In genomic region chr5:77390795-77391194, GRCh38 we compare ENCODE assay signal across 15 cellular contexts.
DNase-seq lines count a peak whose midpoint lies in the region; ATAC-seq, FAIRE-seq and TF ChIP-seq lines count a peak whose summit lies in the region.
"Had no signal": no experiment of that assay in that cellular context is flagged by ENCODE, and none has a peak within 500 bp of the region (broad histone marks: within the 10 kb centered on the region; RNA-seq: fewer than 3 reads in every experiment).

No MANE protein-coding gene starts in this region.

- peaks cover 4% of the 10 kb centered on the region for H3K27me3 ChIP-seq in astrocyte (ENCODE audit: insufficient read depth, low read length)
- no peaks in the 10 kb centered on the region for H3K27me3 ChIP-seq in gastroesophageal sphincter
- no peaks in the 10 kb centered on the region for H3K27me3 ChIP-seq in tibial artery
- H3K27me3 ChIP-seq: adrenal gland had no signal

- intact Hi-C loops in tibial artery (cut with DNase I; ENCODE audit: low total_unique reads) = no loop called here

- ATAC-seq in gastroesophageal sphincter = peak; percentile 34
- ATAC-seq: activated T-cell treated with anti-CD3 and anti-CD28 coated beads, Interleukin-2, amount 50 U/mL, for 72 hours; naive thymus-derived CD4-positive, alpha-beta T cell had no signal

- H3K36me3 ChIP-seq in astrocyte (ENCODE audit: insufficient read depth, low read length) (no peaks in the 10 kb centered on the region), gastroesophageal sphincter (no peaks in the 10 kb centered on the region), tibial artery (no peaks in the 10 kb centered on the region)
- H3K36me3 ChIP-seq: adrenal gland had no signal

- H3K27me3 Mint-ChIP-seq in astrocyte (ENCODE audit: low read depth, unreplicated experiment) = peaks cover 20% of the 10 kb centered on the region

- H3K79me2 ChIP-seq in astrocyte (ENCODE audit: insufficient read depth, low read length) = no peaks in the 10 kb centered on the region

- no peaks in the 10 kb centered on the region for H3K9me3 ChIP-seq in astrocyte (ENCODE audit: insufficient read depth, low read depth, low read length)
- H3K9me3 ChIP-seq in gastroesophageal sphincter = no peaks in the 10 kb centered on the region
- no peaks in the 10 kb centered on the region for H3K9me3 ChIP-seq in tibial artery
- H3K9me3 ChIP-seq: adrenal gland had no signal

- H3K27ac ChIP-seq in astrocyte (ENCODE audit: low read depth, low read length) (no peak overlapping the region), gastroesophageal sphincter (no peak overlapping the region), tibial artery (peak overlapping the region; percentile 23 to 60)
- H3K27ac ChIP-seq: adrenal gland had no signal

- H4K20me1 ChIP-seq in astrocyte (ENCODE audit: insufficient read depth, low read length) = no peaks in the 10 kb centered on the region

- no peak for TF ChIP-seq CTCF in astrocyte (IDR thresholded peaks at IDR 0.05; ENCODE audit: insufficient read depth, low read depth, low read length)
- no peak for TF ChIP-seq CTCF in gastroesophageal sphincter (IDR thresholded peaks at IDR 0.05)
- no peak for TF ChIP-seq CTCF in tibial artery (IDR thresholded peaks at IDR 0.05)

- H3K4me3 Mint-ChIP-seq in astrocyte (ENCODE audit: unreplicated experiment) = no peak overlapping the region
- H3K4me3 Mint-ChIP-seq: activated T-cell treated with anti-CD3 and anti-CD28 coated beads, Interleukin-2, amount 50 U/mL, for 72 hours; naive thymus-derived CD4-positive, alpha-beta T cell; T-helper 2 cell treated with Interferon-gamma antibody and Interleukin-4, amounts not matched to agents 5 μg/mL and 100 μg/mL, for 36 hours had no signal

- DNase-seq in GOT3 (lab: John Stamatoyannopoulos, UW) (peak; percentile 10), astrocyte (ENCODE audit: low read depth) (peak; percentile 61), tibial artery (no peak), NCI-H1694 (lab: John Stamatoyannopoulos, UW) (no peak)
- no peak for DNase-seq in stimulated activated CD8-positive, alpha-beta memory T cell treated with anti-CD3 and anti-CD28 coated beads, Interleukin-4, amount 100 ng/mL, for 48 hours
- DNase-seq in activated CD4-positive, CD25-positive, alpha-beta regulatory T cell treated with anti-CD3 and anti-CD28 coated beads, Interleukin-2, amount 50 U/mL, for 72 hours = no peak
- DNase-seq: activated T-cell treated with anti-CD3 and anti-CD28 coated beads, Interleukin-2, amount 50 U/mL, for 72 hours; adrenal gland; glutamatergic neuron; naive thymus-derived CD4-positive, alpha-beta T cell; NCI-H1436 treated with DMSO at 0.1 percent for 48 hours; NCI-H524; stimulated activated naive CD4-positive, alpha-beta T cell had no signal

- no peak for FAIRE-seq in astrocyte (lab: Jason Lieb, UNC)

- TF ChIP-seq POLR2A in gastroesophageal sphincter (IDR thresholded peaks at IDR 0.05) = no peak

- H3K9me3 Mint-ChIP-seq in astrocyte (ENCODE audit: unreplicated experiment) = no peaks in the 10 kb centered on the region
- H3K9me3 Mint-ChIP-seq: activated T-cell treated with anti-CD3 and anti-CD28 coated beads, Interleukin-2, amount 50 U/mL, for 72 hours; T-helper 2 cell treated with Interferon-gamma antibody and Interleukin-4, amounts not matched to agents 5 μg/mL and 100 μg/mL, for 36 hours had no signal

- H3K4me1 ChIP-seq in astrocyte (ENCODE audit: insufficient read depth, low read length) (no peaks in the 10 kb centered on the region), gastroesophageal sphincter (no peaks in the 10 kb centered on the region), tibial artery (peaks cover 0 to 41% (median 9%) of the 10 kb centered on the region in 4 donors)
- H3K4me1 ChIP-seq: adrenal gland had no signal

- H3K4me2 ChIP-seq in astrocyte (ENCODE audit: low read length) = no peak overlapping the region

- WGBS in gastroesophageal sphincter (ENCODE audit: low coverage in 1 of 2), 2 donors = 67 to 75% methylated on average over 1 to 2 of the region's 2 CpGs

- H3K9ac ChIP-seq in astrocyte (ENCODE audit: low read length) = no peak overlapping the region

- H3K4me3 ChIP-seq in astrocyte (ENCODE audit: insufficient read depth, low read depth, low read length) (no peak overlapping the region), gastroesophageal sphincter (no peak overlapping the region), tibial artery (no peak overlapping the region)
- H3K4me3 ChIP-seq: adrenal gland had no signal

- H3K27ac Mint-ChIP-seq in astrocyte (ENCODE audit: unreplicated experiment) = no peak overlapping the region
- H3K27ac Mint-ChIP-seq: activated T-cell treated with anti-CD3 and anti-CD28 coated beads, Interleukin-2, amount 50 U/mL, for 72 hours; naive thymus-derived CD4-positive, alpha-beta T cell; T-helper 2 cell treated with Interferon-gamma antibody and Interleukin-4, amounts not matched to agents 5 μg/mL and 100 μg/mL, for 36 hours had no signal

- H2AFZ ChIP-seq in astrocyte (ENCODE audit: low read depth, low read length) = no peak overlapping the region

- no peaks in the 10 kb centered on the region for H3K36me3 Mint-ChIP-seq in astrocyte (ENCODE audit: low read depth, unreplicated experiment)

- peaks cover 5% of the 10 kb centered on the region for H3K4me1 Mint-ChIP-seq in astrocyte (ENCODE audit: low read depth, unreplicated experiment)
- H3K4me1 Mint-ChIP-seq: naive thymus-derived CD4-positive, alpha-beta T cell had no signal

- TF ChIP-seq EP300 in gastroesophageal sphincter (IDR thresholded peaks at IDR 0.05) = no peak

Comparison
In these comparisons a context has a peak if more than half of its experiments do, and no peak if none do; other contexts are left out.
1. DNase-seq: peak in GOT3 (single experiment) and astrocyte (single experiment); none in tibial artery (0 of 2), stimulated activated CD8-positive, alpha-beta memory T cell treated with anti-CD3 and anti-CD28 coated beads, Interleukin-4, amount 100 ng/mL, for 48 hours (single experiment), NCI-H1694 (single experiment) and activated CD4-positive, CD25-positive, alpha-beta regulatory T cell treated with anti-CD3 and anti-CD28 coated beads, Interleukin-2, amount 50 U/mL, for 72 hours (single experiment).
2. H3K27ac ChIP-seq: peak in tibial artery (2 of 2); none in astrocyte (single experiment) and gastroesophageal sphincter (0 of 4).